In genomic region chr6:98946877-98947410, GRCh38 we compare ENCODE assay signal across 8 cellular contexts. TPM values are rescaled to one million over a fixed set of nuclear protein-coding genes. Genes with fewer than 3 reads are reported as not detected.
DNase-seq lines count a peak whose midpoint lies in the region; ATAC-seq and TF ChIP-seq lines count a peak whose summit lies in the region.

No MANE protein-coding gene starts in this region.

- intact Hi-C loops in vagina (cut with DNase I), result no loop called here

- TF ChIP-seq CTCF in 22Rv1 (IDR thresholded peaks at IDR 0.05) (no peak), fibroblast of villous mesenchyme (IDR thresholded peaks at IDR 0.05; ENCODE audit: insufficient read depth, low read depth, low read length) (no peak), osteoblast (IDR thresholded peaks at IDR 0.05; ENCODE audit: extremely low read depth, low read depth, low read length) (no peak), vagina (IDR thresholded peaks at IDR 0.05) (no peak)

- H3K4me3 ChIP-seq in fibroblast of villous mesenchyme (ENCODE audit: low read depth, low read length) (peak overlapping the region; percentile 85), osteoblast (ENCODE audit: insufficient read depth, low read length) (peak overlapping the region; percentile 88), vagina (peak overlapping the region; percentile 72 to 90)

- peaks cover 14% of the 10 kb centered on the region for H3K36me3 Mint-ChIP-seq in activated T-cell treated with anti-CD3 and anti-CD28 coated beads, Interleukin-2, amount 50 U/mL, for 4 hours (ENCODE audit: insufficient read depth)

- no peaks in the 10 kb centered on the region for H3K27me3 Mint-ChIP-seq in activated T-cell treated with anti-CD3 and anti-CD28 coated beads, Interleukin-2, amount 50 U/mL, for 4 hours (ENCODE audit: low read depth)

- H3K79me2 ChIP-seq in osteoblast (ENCODE audit: insufficient read depth, low read length), result peaks cover 51% of the 10 kb centered on the region

- peaks cover 40% of the 10 kb centered on the region for H3K4me1 Mint-ChIP-seq in activated T-cell treated with anti-CD3 and anti-CD28 coated beads, Interleukin-2, amount 50 U/mL, for 4 hours (ENCODE audit: low read depth)

- H3K9me3 Mint-ChIP-seq in activated T-cell treated with anti-CD3 and anti-CD28 coated beads, Interleukin-2, amount 50 U/mL, for 4 hours, result peaks cover 9% of the 10 kb centered on the region

- no peak for TF ChIP-seq POLR2A in vagina (IDR thresholded peaks at IDR 0.05)

- ATAC-seq in GM18870 (IDR thresholded peaks at IDR 0.05; ENCODE audit: unreplicated experiment) (peak; percentile 31), HG03097 (IDR thresholded peaks at IDR 0.05; ENCODE audit: low FRiP score, unreplicated experiment) (peak; percentile 31)
- ATAC-seq in activated T-cell treated with anti-CD3 and anti-CD28 coated beads, Interleukin-2, amount 50 U/mL, for 4 hours, result no peak

- H3K9me3 ChIP-seq in osteoblast (ENCODE audit: low read depth, low read length) (no peaks in the 10 kb centered on the region), vagina (no peaks in the 10 kb centered on the region)

- H3K4me2 ChIP-seq in osteoblast (ENCODE audit: insufficient read depth, low read length), result peak overlapping the region; percentile 99

- H3K36me3 ChIP-seq in osteoblast (ENCODE audit: insufficient read depth, low read length), result no peaks in the 10 kb centered on the region
- no peaks in the 10 kb centered on the region for H3K36me3 ChIP-seq in vagina

- H3K27me3 ChIP-seq in osteoblast (ENCODE audit: insufficient read depth, low read length) (no peaks in the 10 kb centered on the region), vagina (no peaks in the 10 kb centered on the region)

- DNase-seq in NCI-H774 (lab: John Stamatoyannopoulos, UW) (peak; percentile 78), fibroblast of villous mesenchyme (ENCODE audit: low read depth) (peak; percentile 19), osteoblast (ENCODE audit: insufficient read length, low spot score, missing footprints) (peak; percentile 48), vagina (ENCODE audit: extremely low spot score in 2 of 2) (no peak)
- peak; percentile 12 for DNase-seq in activated T-cell treated with anti-CD3 and anti-CD28 coated beads, Interleukin-2, amount 50 U/mL, for 4 hours

- H3K4me1 ChIP-seq in osteoblast (ENCODE audit: insufficient read depth, low read length) (peaks cover 16% of the 10 kb centered on the region), vagina (peaks cover 26% of the 10 kb centered on the region)

- peak overlapping the region; percentile 95 for H2AFZ ChIP-seq in osteoblast (ENCODE audit: low read length)

- H3K27ac ChIP-seq in 22Rv1 (peak overlapping the region; percentile 79), osteoblast (ENCODE audit: low read depth, low read length) (peak overlapping the region; percentile 84), vagina (peak overlapping the region; percentile 90)

- H4K20me1 ChIP-seq in osteoblast (ENCODE audit: insufficient read depth, low read length), result peaks cover 9% of the 10 kb centered on the region

- peak overlapping the region; percentile 95 for H3K4me3 Mint-ChIP-seq in activated T-cell treated with anti-CD3 and anti-CD28 coated beads, Interleukin-2, amount 50 U/mL, for 4 hours

RNA-seq across cellular contexts. Expression of gene FBXL4, which starts 0.8 kb away (rescaled TPM):
- total RNA-seq in activated T-cell treated with anti-CD3 and anti-CD28 coated beads, Interleukin-2, amount 50 U/mL, for 4 hours, result 1 to 10 TPM; 6.9 to 7.7 (median 7.7) TPM
- total RNA-seq in fibroblast of villous mesenchyme (10.6 and 19.0 TPM in 2 replicates), osteoblast (18.8 and 21.8 TPM in 2 replicates), vagina (17.7 TPM)

Comparison
In these comparisons a context has a peak if more than half of its experiments do, and no peak if none do; other contexts are left out.
1. ATAC-seq: peak in GM18870 (single experiment) and HG03097 (single experiment); none in activated T-cell treated with anti-CD3 and anti-CD28 coated beads, Interleukin-2, amount 50 U/mL, for 4 hours (0 of 2).
2. DNase-seq: peak in NCI-H774 (single experiment), activated T-cell treated with anti-CD3 and anti-CD28 coated beads, Interleukin-2, amount 50 U/mL, for 4 hours (single experiment), fibroblast of villous mesenchyme (single experiment) and osteoblast (single experiment); none in vagina (0 of 2).
3. Peak in every context shown above with its lines, with median percentiles within 50 percentile points of each other: H3K27ac ChIP-seq and H3K4me3 ChIP-seq.